10 cellular contexts compared by ENCODE assay signal in genomic region chr5:83720805-83721431, GRCh38. TPM values are rescaled to one million over a fixed set of nuclear protein-coding genes. Genes with fewer than 3 reads are reported as not detected.
A peak's percentile ranks its signal among the peaks of the same experiment; 100 is the strongest.
DNase-seq lines count a peak whose midpoint lies in the region; ATAC-seq and TF ChIP-seq lines count a peak whose summit lies in the region.
"Had no signal": no experiment of that assay in that cellular context is flagged by ENCODE, and none has a peak within 500 bp of the region (broad histone marks: within the 10 kb centered on the region; RNA-seq: fewer than 3 reads in every experiment).

Gene HAPLN1 (minus strand): TSS chr5:83720855. CDS start chr5:83673523, 47,332 bp downstream.

- H3K27ac Mint-ChIP-seq in Calu3 (ENCODE audit: unreplicated experiment), result peak within 1 kb of the TSS; percentile 67
- no peak within 1 kb of the TSS for H3K27ac Mint-ChIP-seq in T-cell
- peak within 1 kb of the TSS; percentile 80 for H3K27ac Mint-ChIP-seq in progenitor cell of endocrine pancreas

- no peak for ATAC-seq in T-cell (replicated peaks in 1 of 4)
- no peak for ATAC-seq in HG03457 (IDR thresholded peaks at IDR 0.05; ENCODE audit: unreplicated experiment)

- CTCF ChIA-PET in Calu3 (lab: Charles Lee) (interaction anchor here (0.6 to 0.7 kb wide), 3 partner anchors 53 to 545 kb away, joined by 3 to 10 read pairs (median 5); no protein-coding TSS in a partner anchor), T-cell (lab: Charles Lee) (interaction anchor here (0.6 to 1.4 kb wide), 4 partner anchors 9 to 455 kb away, joined by 3 to 12 read pairs (median 4); no protein-coding TSS in a partner anchor)

- POLR2A ChIA-PET in T-cell (lab: Charles Lee), result interaction anchor here in 1 of 2 donors (0.6 kb wide), 1 partner anchor 449 kb away, joined by 7 read pairs; no protein-coding TSS in a partner anchor

- H3K4me3 Mint-ChIP-seq in Calu3 (ENCODE audit: low read depth, unreplicated experiment), result peak within 1 kb of the TSS; percentile 96
- peak within 1 kb of the TSS; percentile 46 to 76 (median 62) for H3K4me3 Mint-ChIP-seq in T-cell
- peak within 1 kb of the TSS; percentile 78 for H3K4me3 Mint-ChIP-seq in progenitor cell of endocrine pancreas (ENCODE audit: low read depth)

- DNase-seq in Calu3 (no peak), T-cell (no peak), fibroblast of villous mesenchyme (ENCODE audit: low read depth) (no peak), progenitor cell of endocrine pancreas (ENCODE audit: low spot score, unreplicated experiment) (no peak), HuH-7 (ENCODE audit: low spot score) (no peak), NCI-H1092 treated with DMSO at 0.1 percent for 48 hours (lab: John Stamatoyannopoulos, UW) (no peak)
- no peak for DNase-seq in effector CD8-positive, alpha-beta T cell (lab: John Stamatoyannopoulos, UW)
- DNase-seq: stimulated activated naive CD4-positive, alpha-beta T cell treated with Interleukin-2 at 50 U/mL for 16 hours; T-helper 9 cell had no signal

- H3K27me3 Mint-ChIP-seq in Calu3 (ENCODE audit: unreplicated experiment) (peaks cover 13% of the 10 kb centered on the region), T-cell (peaks cover 47 to 48% of the 10 kb centered on the region in 2 donors), progenitor cell of endocrine pancreas (peaks cover 21% of the 10 kb centered on the region)

- H3K36me3 Mint-ChIP-seq in Calu3 (ENCODE audit: insufficient read depth, unreplicated experiment) (peaks cover 10% of the 10 kb centered on the region), T-cell (no peaks in the 10 kb centered on the region), progenitor cell of endocrine pancreas (ENCODE audit: insufficient read depth) (no peaks in the 10 kb centered on the region)

- no peak for TF ChIP-seq CTCF in Calu3 (IDR thresholded peaks at IDR 0.05; ENCODE audit: unreplicated experiment)
- no peak for TF ChIP-seq CTCF in fibroblast of villous mesenchyme (IDR thresholded peaks at IDR 0.05; ENCODE audit: insufficient read depth, low read depth, low read length)
- no peak for TF ChIP-seq CTCF in progenitor cell of endocrine pancreas (IDR thresholded peaks at IDR 0.05; ENCODE audit: unreplicated experiment)

- BruUV-seq in Calu3 (replicated peaks; lab: Mats Ljungman, UMichigan), result no TSS peak

- intact Hi-C loops in Calu3 (cut with micrococcal nuclease; ENCODE audit: unreplicated experiment), result loop anchor here (5.0 kb wide), 4 partner anchors 366 to 1326 kb away; no protein-coding TSS in a partner anchor

- H3K4me1 Mint-ChIP-seq in Calu3 (ENCODE audit: low read depth, unreplicated experiment), result peaks cover 21% of the 10 kb centered on the region
- peaks cover 8 to 15% (median 9%) of the 10 kb centered on the region in 3 donors for H3K4me1 Mint-ChIP-seq in T-cell
- H3K4me1 Mint-ChIP-seq in progenitor cell of endocrine pancreas (ENCODE audit: low read depth), result peaks cover 18% of the 10 kb centered on the region

- H3K4me3 ChIP-seq in fibroblast of villous mesenchyme (ENCODE audit: low read depth, low read length), result peak within 1 kb of the TSS; percentile 53

- H3K9me3 Mint-ChIP-seq in Calu3 (ENCODE audit: low read depth, unreplicated experiment), result no peaks in the 10 kb centered on the region
- H3K9me3 Mint-ChIP-seq in T-cell, result no peaks in the 10 kb centered on the region
- no peaks in the 10 kb centered on the region for H3K9me3 Mint-ChIP-seq in progenitor cell of endocrine pancreas (ENCODE audit: low read depth)

RNA-seq across cellular contexts. Expression of gene HAPLN1, which starts in this region (rescaled TPM):
- total RNA-seq in Calu3 (2022) (not detected in 2 replicates), T-cell (not detected), fibroblast of villous mesenchyme (0.43 and 3.9 TPM in 2 replicates), progenitor cell of endocrine pancreas (0.89 and 2.9 TPM in 2 replicates)

Comparison
In these comparisons a context has a peak if more than half of its experiments do, and no peak if none do; other contexts are left out.
1. H3K27ac Mint-ChIP-seq: peak in Calu3 (single experiment) and progenitor cell of endocrine pancreas (single experiment); none in T-cell (0 of 2).
2. Peak in every context shown above with its lines, with median percentiles within 50 percentile points of each other: H3K4me3 Mint-ChIP-seq.